Comparison of ENCODE assay signal across 20 cellular contexts in the genomic region with DNA sequence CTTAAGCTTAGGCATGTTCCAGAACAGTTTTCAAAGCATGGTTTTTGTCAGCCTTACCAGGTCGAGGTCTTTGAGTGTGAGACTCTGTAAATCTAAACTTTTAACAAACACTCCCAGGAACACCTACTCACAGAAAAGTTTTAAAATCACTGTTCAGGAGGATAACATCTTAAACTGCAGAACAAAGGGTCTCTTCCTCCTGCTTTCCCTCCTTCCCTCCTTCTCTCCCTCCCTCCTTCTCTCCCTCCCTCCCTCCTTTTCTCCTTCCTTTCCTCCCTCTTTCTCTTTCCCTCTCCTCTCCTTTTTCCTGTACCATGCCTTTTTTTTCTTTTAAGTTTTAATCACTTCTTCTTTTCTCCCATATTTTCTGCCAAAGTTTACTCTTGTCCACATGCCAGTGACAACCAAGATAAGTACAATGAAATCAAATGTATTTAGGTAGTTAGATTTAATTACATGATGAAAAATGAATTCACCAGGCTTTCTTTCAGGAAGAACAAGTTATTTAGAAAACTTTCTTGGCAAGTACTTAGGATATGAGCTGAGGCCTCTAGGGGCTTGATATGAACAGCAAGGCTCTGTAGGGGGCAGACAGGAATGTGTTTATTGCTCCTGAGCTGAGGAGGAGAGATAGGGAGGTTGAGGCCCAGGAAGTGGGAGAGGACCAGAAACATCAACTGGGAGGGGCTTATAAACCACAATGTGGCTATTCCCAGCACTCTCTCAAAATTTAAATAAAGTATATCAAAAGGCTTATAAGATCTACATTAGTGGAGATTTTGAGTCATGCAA.
DNase-seq lines count a peak whose midpoint lies in the region; ATAC-seq and TF ChIP-seq lines count a peak whose summit lies in the region.
"Had no signal": no experiment of that assay in that cellular context is flagged by ENCODE, and none has a peak within 500 bp of the region (broad histone marks: within the 10 kb centered on the region; RNA-seq: fewer than 3 reads in every experiment).

No MANE protein-coding gene starts in this region.

- no peak overlapping the region for H3K9ac ChIP-seq in smooth muscle cell (ENCODE audit: low read depth)

- peaks cover 29% of the 10 kb centered on the region for H3K4me1 ChIP-seq in left ventricle myocardium inferior
- H3K4me1 ChIP-seq in smooth muscle cell (ENCODE audit: low read depth): peaks cover 8% of the 10 kb centered on the region

- ATAC-seq in Right ventricle myocardium inferior: peak; percentile 51
- ATAC-seq in activated T-helper 17 cell treated with anti-CD3 and anti-CD28 coated beads, Interleukin-2, amount 50 U/mL, for 72 hours (replicated peaks): no peak
- no peak for ATAC-seq in HG03520 (IDR thresholded peaks at IDR 0.05; ENCODE audit: unreplicated experiment)
- ATAC-seq: activated CD8-positive, alpha-beta T cell treated with anti-CD3 and anti-CD28 coated beads for 36 hours; activated T-cell treated with anti-CD3 and anti-CD28 coated beads, Interleukin-2, amount 50 U/mL, for 4 hours; natural killer cell; stimulated activated naive CD8-positive, alpha-beta T cell treated with anti-CD3 and anti-CD28 coated beads, Interleukin-15, Interleukin-2, amounts not matched to agents 100 U/mL and 50 U/mL, for 24 hours had no signal

- H3K36me3 ChIP-seq in left ventricle myocardium inferior: no peaks in the 10 kb centered on the region
- no peaks in the 10 kb centered on the region for H3K36me3 ChIP-seq in smooth muscle cell (ENCODE audit: low read depth)

- TF ChIP-seq CTCF in left ventricle myocardium inferior (IDR thresholded peaks at IDR 0.05; ENCODE audit: borderline replicate concordance): no peak
- TF ChIP-seq CTCF in fibroblast of pulmonary artery (IDR thresholded peaks at IDR 0.05; ENCODE audit: low read length, missing control alignments): no peak
- TF ChIP-seq CTCF in smooth muscle cell (IDR thresholded peaks at IDR 0.05; ENCODE audit: borderline replicate concordance, insufficient read depth, poor library complexity, severe bottlenecking): no peak

- DNase-seq in Right ventricle myocardium inferior (ENCODE audit: missing footprints): no peak
- DNase-seq in left ventricle myocardium inferior: no peak
- peak; percentile 39 for DNase-seq in fibroblast of pulmonary artery (ENCODE audit: low read depth)
- DNase-seq in smooth muscle cell (lab: John Stamatoyannopoulos, UW; ENCODE audit: unreplicated experiment): no peak
- no peak for DNase-seq in iPS-NIHi7 (ENCODE audit: extremely low spot score)
- no peak for DNase-seq in T-helper 9 cell
- DNase-seq: ACHN; activated CD8-positive, alpha-beta T cell treated with anti-CD3 and anti-CD28 coated beads for 36 hours; activated T-cell treated with anti-CD3 and anti-CD28 coated beads, Interleukin-2, amount 50 U/mL, for 4 hours; natural killer cell; NCI-H1436; NCI-H2171 treated with DMSO at 0.1 percent for 48 hours; NCI-H774; PC-9; stimulated activated naive CD8-positive, alpha-beta T cell treated with anti-CD3 and anti-CD28 coated beads, Interleukin-15, Interleukin-2, amounts not matched to agents 100 U/mL and 50 U/mL, for 24 hours had no signal

- peaks cover 33% of the 10 kb centered on the region for H3K4me1 Mint-ChIP-seq in activated T-helper 17 cell treated with anti-CD3 and anti-CD28 coated beads, Interleukin-2, amount 50 U/mL, for 72 hours
- H3K4me1 Mint-ChIP-seq: memory B cell had no signal

- H3K4me3 Mint-ChIP-seq in activated T-helper 17 cell treated with anti-CD3 and anti-CD28 coated beads, Interleukin-2, amount 50 U/mL, for 72 hours: peak overlapping the region; percentile 19
- H3K4me3 Mint-ChIP-seq: activated CD8-positive, alpha-beta T cell treated with anti-CD3 and anti-CD28 coated beads for 36 hours; activated naive CD8-positive, alpha-beta T cell; activated T-cell treated with anti-CD3 and anti-CD28 coated beads, Interleukin-2, amount 50 U/mL, for 4 hours; memory B cell; natural killer cell; type B pancreatic cell had no signal

- no peak overlapping the region for H3K27ac ChIP-seq in left ventricle myocardium inferior (replicated peaks)
- peak overlapping the region; percentile 64 for H3K27ac ChIP-seq in smooth muscle cell (ENCODE audit: low read depth)
- H3K27ac ChIP-seq: PC-9 had no signal

- no peak overlapping the region for H3K4me3 ChIP-seq in left ventricle myocardium inferior
- no peak overlapping the region for H3K4me3 ChIP-seq in fibroblast of pulmonary artery (replicated peaks; ENCODE audit: low read depth, low read length)
- no peak overlapping the region for H3K4me3 ChIP-seq in smooth muscle cell
- H3K4me3 ChIP-seq: PC-9 had no signal

- WGBS in smooth muscle cell (ENCODE audit: low lambda C conversion rate): 19% methylated on average over 1 of the region's 1 CpG

- H3K9me3 Mint-ChIP-seq in activated T-helper 17 cell treated with anti-CD3 and anti-CD28 coated beads, Interleukin-2, amount 50 U/mL, for 72 hours: peaks cover 3% of the 10 kb centered on the region
- H3K9me3 Mint-ChIP-seq: activated CD8-positive, alpha-beta T cell treated with anti-CD3 and anti-CD28 coated beads for 36 hours had no signal

- peak overlapping the region; percentile 75 for H3K4me2 ChIP-seq in smooth muscle cell
- H3K4me2 ChIP-seq: PC-9 had no signal

- peak overlapping the region; percentile 66 for H2AFZ ChIP-seq in smooth muscle cell (ENCODE audit: low read depth)
- H2AFZ ChIP-seq: PC-9 had no signal

- no peaks in the 10 kb centered on the region for H4K20me1 ChIP-seq in smooth muscle cell (ENCODE audit: low read depth)

- intact Hi-C loops in Right ventricle myocardium inferior (cut with DNase I) (no loop called here), left ventricle myocardium inferior (cut with micrococcal nuclease) (no loop called here)

- H3K27ac Mint-ChIP-seq in activated T-helper 17 cell treated with anti-CD3 and anti-CD28 coated beads, Interleukin-2, amount 50 U/mL, for 72 hours: peak overlapping the region; percentile 20
- H3K27ac Mint-ChIP-seq: activated CD8-positive, alpha-beta T cell treated with anti-CD3 and anti-CD28 coated beads for 36 hours; activated naive CD8-positive, alpha-beta T cell; memory B cell; natural killer cell; type B pancreatic cell had no signal

- no peaks in the 10 kb centered on the region for H3K36me3 Mint-ChIP-seq in activated T-helper 17 cell treated with anti-CD3 and anti-CD28 coated beads, Interleukin-2, amount 50 U/mL, for 72 hours (ENCODE audit: low read depth)
- H3K36me3 Mint-ChIP-seq: activated naive CD8-positive, alpha-beta T cell; memory B cell; natural killer cell had no signal

- no peaks in the 10 kb centered on the region for H3K79me2 ChIP-seq in smooth muscle cell (ENCODE audit: low read depth)

- H3F3A ChIP-seq in smooth muscle cell (ENCODE audit: low read depth): peaks cover 15% of the 10 kb centered on the region

- H3K9me3 ChIP-seq in left ventricle myocardium inferior (replicated peaks) (peaks cover 10% of the 10 kb centered on the region), smooth muscle cell (replicated peaks; ENCODE audit: low read depth) (no peaks in the 10 kb centered on the region)

- no peaks in the 10 kb centered on the region for H3K27me3 Mint-ChIP-seq in activated T-helper 17 cell treated with anti-CD3 and anti-CD28 coated beads, Interleukin-2, amount 50 U/mL, for 72 hours
- H3K27me3 Mint-ChIP-seq: type B pancreatic cell had no signal

- H3K27me3 ChIP-seq in left ventricle myocardium inferior (ENCODE audit: low read depth) (no peaks in the 10 kb centered on the region), smooth muscle cell (ENCODE audit: low read depth) (no peaks in the 10 kb centered on the region)
